Comparison of ENCODE assay signal across 20 cellular contexts in the genomic region with DNA sequence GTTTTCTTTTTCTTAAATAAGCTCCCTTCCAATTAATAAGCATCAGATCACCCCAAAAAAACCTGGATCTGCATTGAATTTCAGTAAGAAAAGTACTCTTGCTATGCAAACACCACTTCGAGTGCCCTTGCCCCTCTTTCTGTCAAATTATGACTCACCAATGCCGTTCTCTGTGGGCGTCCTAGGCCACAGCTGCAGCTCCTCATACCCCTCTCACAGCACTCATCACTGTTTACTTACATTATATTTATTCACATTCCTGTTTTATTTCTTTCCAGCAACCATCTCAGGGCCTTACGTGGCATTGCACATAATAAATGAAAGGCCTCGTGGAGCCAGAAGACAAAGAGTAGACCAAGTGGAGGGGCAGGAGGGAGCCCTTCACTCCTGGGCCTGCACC.
DNase-seq lines count a peak whose midpoint lies in the region; ATAC-seq, FAIRE-seq and TF ChIP-seq lines count a peak whose summit lies in the region.
"Had no signal": no experiment of that assay in that cellular context is flagged by ENCODE, and none has a peak within 500 bp of the region (broad histone marks: within the 10 kb centered on the region; RNA-seq: fewer than 3 reads in every experiment).

No MANE protein-coding gene starts in this region.

- POLR2A ChIA-PET in activated CD4-positive, alpha-beta T cell treated with anti-CD3 and anti-CD28 coated beads for 36 hours (lab: Charles Lee), result no interaction called here

- TF ChIP-seq EP300 in sigmoid colon (IDR thresholded peaks at IDR 0.05), result no peak

- peak; percentile 10 for DNase-seq in activated CD4-positive, alpha-beta T cell treated with anti-CD3 and anti-CD28 coated beads for 36 hours
- no peak for DNase-seq in activated CD4-positive, alpha-beta T cell treated with anti-CD3 and anti-CD28 coated beads for 1 hour
- DNase-seq in NCI-H510A (lab: John Stamatoyannopoulos, UW), result peak; percentile 68
- peak; percentile 42 for DNase-seq in bronchial epithelial cell (ENCODE audit: low read depth)
- no peak for DNase-seq in upper lobe of right lung
- DNase-seq in dermis blood vessel endothelial cell, result no peak
- no peak for DNase-seq in sigmoid colon
- DNase-seq in mesendoderm, result no peak
- DNase-seq: activated CD8-positive, alpha-beta memory T cell treated with anti-CD3 and anti-CD28 coated beads, Interleukin-2, amount 50 U/mL, for 4 hours; activated gamma-delta T cell treated with Interleukin-2 at 50 U/mL for 16 hours; adrenal gland; KG1; midbrain; stomach had no signal

- H3K36me3 ChIP-seq in bronchial epithelial cell (ENCODE audit: control insufficient read depth, insufficient read depth, low read length), result no peaks in the 10 kb centered on the region
- no peaks in the 10 kb centered on the region for H3K36me3 ChIP-seq in upper lobe of right lung
- H3K36me3 ChIP-seq in sigmoid colon, result no peaks in the 10 kb centered on the region
- no peaks in the 10 kb centered on the region for H3K36me3 ChIP-seq in mesendoderm (ENCODE audit: control insufficient read depth, insufficient read depth, low read length)
- H3K36me3 ChIP-seq: adrenal gland, cardiac muscle cell, gastroesophageal sphincter, stomach had no signal

- H3K23ac ChIP-seq in mesendoderm (ENCODE audit: low read length), result no peak overlapping the region

- CTCF ChIA-PET in activated CD4-positive, alpha-beta T cell treated with anti-CD3 and anti-CD28 coated beads for 36 hours (lab: Charles Lee), result interaction anchor here (0.8 kb wide), 1 partner anchor 10 kb away, joined by 3 read pairs; no protein-coding TSS in a partner anchor

- no peak overlapping the region for H3K27ac Mint-ChIP-seq in activated CD4-positive, alpha-beta T cell treated with anti-CD3 and anti-CD28 coated beads for 36 hours
- H3K27ac Mint-ChIP-seq: progenitor cell of endocrine pancreas, type B pancreatic cell had no signal

- H3K79me1 ChIP-seq in mesendoderm (ENCODE audit: low read length), result no peaks in the 10 kb centered on the region

- no peaks in the 10 kb centered on the region for H3K27me3 ChIP-seq in bronchial epithelial cell (ENCODE audit: control insufficient read depth, insufficient read depth, low read length)
- H3K27me3 ChIP-seq in upper lobe of right lung, result no peaks in the 10 kb centered on the region
- peaks cover 0 to 2% (median 0%) of the 10 kb centered on the region in 3 donors for H3K27me3 ChIP-seq in sigmoid colon
- no peaks in the 10 kb centered on the region for H3K27me3 ChIP-seq in mesendoderm (ENCODE audit: insufficient read depth, low read length, poor library complexity)
- H3K27me3 ChIP-seq: adrenal gland, gastroesophageal sphincter, stomach had no signal

- H4K8ac ChIP-seq in mesendoderm (ENCODE audit: low read depth, low read length), result no peak overlapping the region

- H2BK15ac ChIP-seq in mesendoderm (replicated peaks; ENCODE audit: low read depth), result no peak overlapping the region

- no peaks in the 10 kb centered on the region for H3K4me1 Mint-ChIP-seq in activated CD4-positive, alpha-beta T cell treated with anti-CD3 and anti-CD28 coated beads for 36 hours

- no peak overlapping the region for H3K18ac ChIP-seq in mesendoderm (ENCODE audit: low read length)

- peaks cover 10% of the 10 kb centered on the region for H3K27me3 Mint-ChIP-seq in activated CD4-positive, alpha-beta T cell treated with anti-CD3 and anti-CD28 coated beads for 36 hours

- H3K4ac ChIP-seq in mesendoderm (ENCODE audit: low read depth, low read length), result no peak overlapping the region

- FAIRE-seq in bronchial epithelial cell (lab: Jason Lieb, UNC), result no peak
- FAIRE-seq: RCC 7860 had no signal

- H3K9me3 Mint-ChIP-seq in activated CD4-positive, alpha-beta T cell treated with anti-CD3 and anti-CD28 coated beads for 36 hours (ENCODE audit: low read depth), result peaks cover 8% of the 10 kb centered on the region

- H2BK5ac ChIP-seq in mesendoderm (ENCODE audit: low read length), result no peak overlapping the region

- no peaks in the 10 kb centered on the region for H3K79me2 ChIP-seq in mesendoderm (ENCODE audit: control insufficient read depth, insufficient read depth, low read length)

- no peak overlapping the region for H3K56ac ChIP-seq in mesendoderm (ENCODE audit: low read length)

- intact Hi-C loops in activated CD4-positive, alpha-beta T cell treated with anti-CD3 and anti-CD28 coated beads for 36 hours (cut with DNase I, micrococcal nuclease), result no loop called here
- intact Hi-C loops in upper lobe of right lung (cut with DNase I) (no loop called here), sigmoid colon (cut with DNase I) (no loop called here)

- H3K9me3 ChIP-seq in upper lobe of right lung (no peaks in the 10 kb centered on the region), sigmoid colon (peaks cover 0 to 1% (median 0%) of the 10 kb centered on the region in 4 donors)
- H3K9me3 ChIP-seq: adrenal gland, gastroesophageal sphincter had no signal

- H3K27ac ChIP-seq in upper lobe of right lung (no peak overlapping the region), sigmoid colon (no peak overlapping the region), mesendoderm (ENCODE audit: low read depth, low read length) (no peak overlapping the region)
- H3K27ac ChIP-seq: adrenal gland, C4-2B, cardiac muscle cell, gastroesophageal sphincter, stomach had no signal

- no peak overlapping the region for H3K9ac ChIP-seq in mesendoderm (ENCODE audit: low read length)

- H2BK120ac ChIP-seq in mesendoderm (ENCODE audit: low read depth, low read length), result no peak overlapping the region

- H2AK5ac ChIP-seq in mesendoderm (ENCODE audit: low read length), result no peak overlapping the region

- no peak for TF ChIP-seq POLR2A in sigmoid colon (IDR thresholded peaks at IDR 0.05)

- no peak overlapping the region for H3K4me2 ChIP-seq in mesendoderm (ENCODE audit: low read length)

- 69 to 71% methylated on average over 5 of the region's 5 CpGs for WGBS in sigmoid colon, 2 donors
- WGBS in mesendoderm (ENCODE audit: extremely low coverage, insufficient coverage, low lambda C conversion rate), result no CpG with 5 or more reads among the region's 5 CpGs

- H3K4me3 Mint-ChIP-seq in activated CD4-positive, alpha-beta T cell treated with anti-CD3 and anti-CD28 coated beads for 36 hours, result no peak overlapping the region
- H3K4me3 Mint-ChIP-seq: type B pancreatic cell had no signal

- H3K4me1 ChIP-seq in upper lobe of right lung (peaks cover 5% of the 10 kb centered on the region), sigmoid colon (no peaks in the 10 kb centered on the region), mesendoderm (ENCODE audit: control insufficient read depth, low read depth, low read length) (peaks cover 2% of the 10 kb centered on the region)
- H3K4me1 ChIP-seq: adrenal gland, gastroesophageal sphincter, stomach had no signal

- no peak for TF ChIP-seq CTCF in bronchial epithelial cell (IDR thresholded peaks at IDR 0.05; ENCODE audit: insufficient read depth, low read length, severe bottlenecking)
- TF ChIP-seq CTCF in upper lobe of right lung (IDR thresholded peaks at IDR 0.05), result no peak
- TF ChIP-seq CTCF in sigmoid colon (IDR thresholded peaks at IDR 0.05), result no peak

- H4K5ac ChIP-seq in mesendoderm (ENCODE audit: low read length), result no peak overlapping the region

- H3K36me3 Mint-ChIP-seq in activated CD4-positive, alpha-beta T cell treated with anti-CD3 and anti-CD28 coated beads for 36 hours (ENCODE audit: low read depth), result no peaks in the 10 kb centered on the region
- H3K36me3 Mint-ChIP-seq: type B pancreatic cell had no signal

- no peak for ATAC-seq in activated CD4-positive, alpha-beta T cell treated with anti-CD3 and anti-CD28 coated beads for 36 hours
- ATAC-seq in upper lobe of right lung, result peak; percentile 79
- ATAC-seq: gastroesophageal sphincter had no signal

- H3K4me3 ChIP-seq in bronchial epithelial cell (ENCODE audit: low read depth, low read length) (no peak overlapping the region), upper lobe of right lung (no peak overlapping the region), sigmoid colon (no peak overlapping the region), mesendoderm (ENCODE audit: low read length) (no peak overlapping the region)
- H3K4me3 ChIP-seq: adrenal gland, cardiac muscle cell, gastroesophageal sphincter, stomach had no signal

Comparison
In these comparisons a context has a peak if more than half of its experiments do, and no peak if none do; other contexts are left out.
1. DNase-seq: peak in activated CD4-positive, alpha-beta T cell treated with anti-CD3 and anti-CD28 coated beads for 36 hours (single experiment), NCI-H510A (single experiment) and bronchial epithelial cell (single experiment); none in activated CD4-positive, alpha-beta T cell treated with anti-CD3 and anti-CD28 coated beads for 1 hour (single experiment), upper lobe of right lung (single experiment), dermis blood vessel endothelial cell (single experiment), sigmoid colon (single experiment) and mesendoderm (single experiment).